11 cellular contexts compared by ENCODE assay signal in genomic region chr22:40224702-40225101, GRCh38. TPM values are rescaled to one million over a fixed set of nuclear protein-coding genes. Genes with fewer than 3 reads are reported as not detected.
DNase-seq lines count a peak whose midpoint lies in the region; ATAC-seq and TF ChIP-seq lines count a peak whose summit lies in the region.
"Had no signal": no experiment of that assay in that cellular context is flagged by ENCODE, and none has a peak within 500 bp of the region (broad histone marks: within the 10 kb centered on the region; RNA-seq: fewer than 3 reads in every experiment).

No MANE protein-coding gene starts in this region.

- TF ChIP-seq CTCF in mesothelial cell of epicardium (IDR thresholded peaks at IDR 0.05; ENCODE audit: unreplicated experiment), result no peak

- H3K27me3 Mint-ChIP-seq in mesothelial cell of epicardium (ENCODE audit: low read depth), result no peaks in the 10 kb centered on the region
- H3K27me3 Mint-ChIP-seq in stimulated activated memory B cell treated with anti-CD40 and anti-IgM and Interleukin-4, amounts not matched to agents 10 μg/mL and 1 μg/mL and 100 μg/mL, for 72 hours, result no peaks in the 10 kb centered on the region

- DNase-seq in activated CD4-positive, CD25-positive, alpha-beta regulatory T cell treated with anti-CD3 and anti-CD28 coated beads, Interleukin-2, amount 50 U/mL, for 72 hours, result no peak
- peak; percentile 19 to 23 for DNase-seq in activated T-helper 1 cell treated with anti-CD3 and anti-CD28 coated beads, Interleukin-2, amount 50 U/mL, for 16 hours (ENCODE audit: low read depth in 1 of 2, low spot score in 1 of 2)
- no peak for DNase-seq in mesothelial cell of epicardium (ENCODE audit: low spot score in 2 of 2, unreplicated experiment in 2 of 2)
- DNase-seq in NCI-H526 (lab: John Stamatoyannopoulos, UW), result no peak
- no peak for DNase-seq in NCI-H82 treated with DMSO at 0.1 percent for 48 hours (lab: John Stamatoyannopoulos, UW; ENCODE audit: unreplicated experiment)
- DNase-seq: T1000, trophoblast cell had no signal

- H3K4me1 Mint-ChIP-seq in mesothelial cell of epicardium, result peaks cover 32% of the 10 kb centered on the region
- peaks cover 56% of the 10 kb centered on the region for H3K4me1 Mint-ChIP-seq in stimulated activated memory B cell treated with anti-CD40 and anti-IgM and Interleukin-4, amounts not matched to agents 10 μg/mL and 1 μg/mL and 100 μg/mL, for 72 hours

- peak overlapping the region; percentile 16 for H3K27ac Mint-ChIP-seq in mesothelial cell of epicardium
- peak overlapping the region; percentile 39 for H3K27ac Mint-ChIP-seq in stimulated activated memory B cell treated with anti-CD40 and anti-IgM and Interleukin-4, amounts not matched to agents 10 μg/mL and 1 μg/mL and 100 μg/mL, for 72 hours

- peak; percentile 100 for ATAC-seq in activated CD4-positive, CD25-positive, alpha-beta regulatory T cell treated with anti-CD3 and anti-CD28 coated beads, Interleukin-2, amount 50 U/mL, for 24 hours
- ATAC-seq in stimulated activated memory B cell treated with anti-CD40 and anti-IgM and Interleukin-4, amounts not matched to agents 10 μg/mL and 1 μg/mL and 100 μg/mL, for 72 hours, result no peak
- ATAC-seq in GM19455 (IDR thresholded peaks at IDR 0.05; ENCODE audit: unreplicated experiment), result no peak
- ATAC-seq: Panc1 had no signal

- peaks cover 6% of the 10 kb centered on the region for H3K36me3 Mint-ChIP-seq in mesothelial cell of epicardium
- H3K36me3 Mint-ChIP-seq in stimulated activated memory B cell treated with anti-CD40 and anti-IgM and Interleukin-4, amounts not matched to agents 10 μg/mL and 1 μg/mL and 100 μg/mL, for 72 hours, result peaks cover 20% of the 10 kb centered on the region

- no peak overlapping the region for H3K4me3 Mint-ChIP-seq in mesothelial cell of epicardium
- H3K4me3 Mint-ChIP-seq in stimulated activated memory B cell treated with anti-CD40 and anti-IgM and Interleukin-4, amounts not matched to agents 10 μg/mL and 1 μg/mL and 100 μg/mL, for 72 hours, result no peak overlapping the region

- no peaks in the 10 kb centered on the region for H3K9me3 Mint-ChIP-seq in mesothelial cell of epicardium
- no peaks in the 10 kb centered on the region for H3K9me3 Mint-ChIP-seq in stimulated activated memory B cell treated with anti-CD40 and anti-IgM and Interleukin-4, amounts not matched to agents 10 μg/mL and 1 μg/mL and 100 μg/mL, for 72 hours

RNA-seq across cellular contexts. Expression of gene TNRC6B, which starts 47.0 kb away (rescaled TPM):
- 71.5 to 80.1 TPM (median 75.7 TPM) in 3 replicates for total RNA-seq in mesothelial cell of epicardium

Comparison
In these comparisons a context has a peak if more than half of its experiments do, and no peak if none do; other contexts are left out.
1. ATAC-seq: peak in activated CD4-positive, CD25-positive, alpha-beta regulatory T cell treated with anti-CD3 and anti-CD28 coated beads, Interleukin-2, amount 50 U/mL, for 24 hours (2 of 2); none in stimulated activated memory B cell treated with anti-CD40 and anti-IgM and Interleukin-4, amounts not matched to agents 10 μg/mL and 1 μg/mL and 100 μg/mL, for 72 hours (single experiment) and GM19455 (single experiment).
2. DNase-seq: peak in activated T-helper 1 cell treated with anti-CD3 and anti-CD28 coated beads, Interleukin-2, amount 50 U/mL, for 16 hours (2 of 2); none in activated CD4-positive, CD25-positive, alpha-beta regulatory T cell treated with anti-CD3 and anti-CD28 coated beads, Interleukin-2, amount 50 U/mL, for 72 hours (single experiment), mesothelial cell of epicardium (0 of 2), NCI-H526 (0 of 2) and NCI-H82 treated with DMSO at 0.1 percent for 48 hours (single experiment).